1 cellular context compared by ENCODE assay signal in genomic region chr6:27494987-27495385, GRCh38.
TF ChIP-seq lines count a peak whose summit lies in the region.

No MANE protein-coding gene starts in this region.

TF ChIP-seq in HepG2, 621 proteins besides CTCF, POLR2A, EP300 and RAD21 (continued from another document):
- TF ChIP-seq ZNF512B (CRISPR knock-in tag; IDR thresholded peaks at IDR 0.05; ENCODE audit: borderline replicate concordance): no peak
- TF ChIP-seq SKI (IDR thresholded peaks at IDR 0.05; ENCODE audit: partially characterized antibody): no peak
- TF ChIP-seq ZIK1 (CRISPR knock-in tag; IDR thresholded peaks at IDR 0.05; ENCODE audit: borderline replicate concordance, low read depth): no peak
- TF ChIP-seq ZFP36L2 (CRISPR knock-in tag; IDR thresholded peaks at IDR 0.05): no peak
- TF ChIP-seq MAFK (conservative IDR thresholded peaks at IDR 0.05 in 1 of 2, IDR thresholded peaks at IDR 0.05 in 1 of 2; ENCODE audit: low read length in 2 of 2): peak; percentile 22 to 39; a peak in 1 of 4 replicates
- no peak for TF ChIP-seq ZNF674 (CRISPR knock-in tag; IDR thresholded peaks at IDR 0.05; ENCODE audit: low read depth)
- TF ChIP-seq ZNF274 (CRISPR knock-in tag; IDR thresholded peaks at IDR 0.05): no peak
- TF ChIP-seq E2F5 (CRISPR knock-in tag; conservative IDR thresholded peaks at IDR 0.05): no peak
- no peak for TF ChIP-seq ZNF451 (CRISPR knock-in tag; IDR thresholded peaks at IDR 0.05)
- no peak for TF ChIP-seq ADNP (CRISPR knock-in tag; IDR thresholded peaks at IDR 0.05)
- TF ChIP-seq ATF6 (CRISPR knock-in tag; conservative IDR thresholded peaks at IDR 0.05): no peak
- no peak for TF ChIP-seq KDM4B (CRISPR knock-in tag; IDR thresholded peaks at IDR 0.05)
- TF ChIP-seq EHMT2 (IDR thresholded peaks at IDR 0.05; ENCODE audit: borderline replicate concordance, low read depth, low read length): no peak
- no peak for TF ChIP-seq ZNF512 (CRISPR knock-in tag; IDR thresholded peaks at IDR 0.05)
- TF ChIP-seq ZNF7 (CRISPR knock-in tag; IDR thresholded peaks at IDR 0.05): no peak
- TF ChIP-seq TERF1 (CRISPR knock-in tag; IDR thresholded peaks at IDR 0.05): no peak
- TF ChIP-seq ZNF605 (CRISPR knock-in tag; IDR thresholded peaks at IDR 0.05): no peak
- TF ChIP-seq ZNF510 (CRISPR knock-in tag; IDR thresholded peaks at IDR 0.05; ENCODE audit: low read depth): no peak
- TF ChIP-seq ELK4 (CRISPR knock-in tag; IDR thresholded peaks at IDR 0.05; ENCODE audit: borderline replicate concordance): no peak
- no peak for TF ChIP-seq ZNF644 (CRISPR knock-in tag; IDR thresholded peaks at IDR 0.05; ENCODE audit: low read depth)
- no peak for TF ChIP-seq SRF (IDR thresholded peaks at IDR 0.05; ENCODE audit: low read depth, low read length)
- TF ChIP-seq NAIF1 (CRISPR knock-in tag; IDR thresholded peaks at IDR 0.05; ENCODE audit: borderline replicate concordance): 0 out of 2 replicates have a peak, but pooled peaks have one; percentile 47
- TF ChIP-seq RFXAP (CRISPR knock-in tag; IDR thresholded peaks at IDR 0.05; ENCODE audit: borderline replicate concordance): no peak
- no peak for TF ChIP-seq PHB2 (IDR thresholded peaks at IDR 0.05; ENCODE audit: partially characterized antibody)
- TF ChIP-seq TOE1 (CRISPR knock-in tag; IDR thresholded peaks at IDR 0.05): no peak
- TF ChIP-seq CBX2 (IDR thresholded peaks at IDR 0.05; ENCODE audit: low read depth, low read length): 0 out of 2 replicates have a peak, but pooled peaks have one; percentile 56
- no peak for TF ChIP-seq CBX2 (CRISPR knock-in tag; IDR thresholded peaks at IDR 0.05; ENCODE audit: low read depth)
- 0 out of 2 replicates have a peak, but pooled peaks have one; percentile 12 for TF ChIP-seq ZNF772 (CRISPR knock-in tag; IDR thresholded peaks at IDR 0.05)
- no peak for TF ChIP-seq TFE3 (CRISPR knock-in tag; IDR thresholded peaks at IDR 0.05)
- no peak for TF ChIP-seq KLF15 (CRISPR knock-in tag; IDR thresholded peaks at IDR 0.05; ENCODE audit: borderline replicate concordance)
- no peak for TF ChIP-seq ZNF280B (CRISPR knock-in tag; IDR thresholded peaks at IDR 0.05; ENCODE audit: borderline replicate concordance)
- no peak for TF ChIP-seq ZBTB39 (CRISPR knock-in tag; IDR thresholded peaks at IDR 0.05)
- 0 out of 2 replicates have a peak, but pooled peaks have one; percentile 1 for TF ChIP-seq TFDP2 (CRISPR knock-in tag; IDR thresholded peaks at IDR 0.05)
TF ChIP-seq in HepG2: peak in this region for 5.
